In the genomic region with DNA sequence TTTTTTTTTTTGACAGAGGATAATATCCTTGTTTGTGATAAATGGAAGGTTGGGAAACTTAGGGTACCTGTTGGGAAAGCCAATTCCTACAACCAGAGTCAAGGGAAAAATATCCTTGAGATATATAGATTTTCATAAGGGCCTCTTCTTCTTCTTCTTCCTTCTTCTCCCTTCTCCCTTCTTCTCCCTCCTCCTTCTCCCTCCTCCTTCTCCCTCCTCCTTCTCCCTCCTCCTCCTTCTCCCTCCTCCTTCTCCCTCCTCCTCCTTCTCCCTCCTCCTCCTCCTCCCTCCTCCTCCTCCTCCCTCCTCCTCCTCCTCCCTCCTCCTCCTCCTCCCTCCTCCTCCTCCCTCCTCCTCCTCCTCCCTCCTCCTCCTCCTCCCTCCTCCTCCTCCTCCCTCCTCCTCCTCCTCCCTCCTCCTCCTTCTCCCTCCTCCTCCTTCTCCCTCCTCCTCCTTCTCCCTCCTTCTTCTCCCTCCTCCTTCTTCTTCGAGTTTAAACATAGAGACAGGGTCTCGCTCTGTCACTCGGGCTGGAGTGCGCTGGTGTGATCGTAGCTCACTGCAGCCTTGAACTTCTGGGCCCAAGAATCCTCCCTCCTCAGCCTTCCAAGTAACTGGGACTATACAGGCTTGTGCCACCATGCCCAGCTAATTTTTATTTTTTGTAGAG, we compare ENCODE assay signal across 2 cellular contexts. TPM values are rescaled to one million over a fixed set of nuclear protein-coding genes. Genes with fewer than 3 reads are reported as not detected.
"Had no signal": no experiment of that assay in that cellular context is flagged by ENCODE, and none has a peak within 500 bp of the region (broad histone marks: within the 10 kb centered on the region; RNA-seq: fewer than 3 reads in every experiment).

No MANE protein-coding gene starts in this region.

RNA-seq across cellular contexts. Expression of a gene that starts 24.9 kb away (rescaled TPM):
- total RNA-seq: SJCRH30, SK-MEL-5 had no signal
